ENCODE assay signal across 8 cellular contexts in genomic region chr11:129785383-129786111, GRCh38. TPM values are rescaled to one million over a fixed set of nuclear protein-coding genes. Genes with fewer than 3 reads are reported as not detected.
A peak's percentile ranks its signal among the peaks of the same experiment; 100 is the strongest.
DNase-seq lines count a peak whose midpoint lies in the region; ATAC-seq and TF ChIP-seq lines count a peak whose summit lies in the region.

No MANE protein-coding gene starts in this region.

- no peaks in the 10 kb centered on the region for H3K9me3 ChIP-seq in AG04450 (ENCODE audit: control insufficient read depth, insufficient read depth, low read length)

- H3K36me3 Mint-ChIP-seq in endothelial cell (ENCODE audit: low read depth, unreplicated experiment), result no peaks in the 10 kb centered on the region

- H3K27ac ChIP-seq in AG04450 (ENCODE audit: low read depth, low read length) (no peak overlapping the region), substantia nigra (ENCODE audit: low read depth, low read length, poor library complexity, severe bottlenecking) (no peak overlapping the region)

- no peak overlapping the region for H3K4me3 Mint-ChIP-seq in endothelial cell (ENCODE audit: unreplicated experiment)

- no peaks in the 10 kb centered on the region for H3K4me1 Mint-ChIP-seq in endothelial cell (ENCODE audit: unreplicated experiment)

- H3K9me3 Mint-ChIP-seq in endothelial cell (ENCODE audit: unreplicated experiment), result no peaks in the 10 kb centered on the region

- peaks cover 10% of the 10 kb centered on the region for H3K27me3 ChIP-seq in AG04450 (ENCODE audit: control insufficient read depth, insufficient read depth, low read length)

- CTCF ChIA-PET in AG04450 (lab: Charles Lee), result interaction anchor here (0.7 to 1.4 kb wide), 3 partner anchors 19 to 137 kb away, joined by 3 to 5 read pairs (median 4); no protein-coding TSS in a partner anchor

- no peak for ATAC-seq in GM18868 (IDR thresholded peaks at IDR 0.05; ENCODE audit: unreplicated experiment)
- ATAC-seq in GM18517 (IDR thresholded peaks at IDR 0.05; ENCODE audit: unreplicated experiment), result no peak

- no peak overlapping the region for H3K27ac Mint-ChIP-seq in endothelial cell (ENCODE audit: unreplicated experiment)

- no peaks in the 10 kb centered on the region for H3K27me3 Mint-ChIP-seq in endothelial cell (ENCODE audit: unreplicated experiment)

- TF ChIP-seq CTCF in AG04450 (IDR thresholded peaks at IDR 0.05; ENCODE audit: low read depth, low read length) (peak; percentile 30; the same call in 1 of the 2 replicates), endothelial cell (IDR thresholded peaks at IDR 0.05; ENCODE audit: unreplicated experiment) (no peak)

- no peak overlapping the region for H3K4me3 ChIP-seq in AG04450 (ENCODE audit: low read depth, low read length)

- DNase-seq in AG04450 (ENCODE audit: low read depth, low spot score) (no peak), ELR (ENCODE audit: low read depth) (peak; percentile 61), NOMO-1 treated with dmso at 0.1 percent for 144 hours (lab: John Stamatoyannopoulos, UW; ENCODE audit: unreplicated experiment) (peak; percentile 8), fibroblast of peridontal ligament (ENCODE audit: extremely low read depth) (peak; percentile 29), substantia nigra (lab: John Stamatoyannopoulos, UW) (no peak), endothelial cell (ENCODE audit: low spot score) (no peak)

- POLR2A ChIA-PET in AG04450 (lab: Yijun Ruan, JAX), result no interaction called here

RNA-seq across cellular contexts. Expression of gene TMEM45B, which starts 30.1 kb away (rescaled TPM):
- polyA plus RNA-seq in AG04450 (2011; rRNA removed), result not detected in 2 replicates
- polyA minus RNA-seq in AG04450 (2011; rRNA and poly(A)+ RNA removed), result not detected in 2 replicates
- not detected for total RNA-seq in endothelial cell (ENCODE audit: unreplicated experiment)

Comparison
In these comparisons a context has a peak if more than half of its experiments do, and no peak if none do; other contexts are left out.
1. DNase-seq: peak in ELR (single experiment), NOMO-1 treated with dmso at 0.1 percent for 144 hours (single experiment) and fibroblast of peridontal ligament (single experiment); none in AG04450 (single experiment), substantia nigra (0 of 49) and endothelial cell (single experiment).